Comparison of ENCODE assay signal across 1 cellular context in the genomic region with DNA sequence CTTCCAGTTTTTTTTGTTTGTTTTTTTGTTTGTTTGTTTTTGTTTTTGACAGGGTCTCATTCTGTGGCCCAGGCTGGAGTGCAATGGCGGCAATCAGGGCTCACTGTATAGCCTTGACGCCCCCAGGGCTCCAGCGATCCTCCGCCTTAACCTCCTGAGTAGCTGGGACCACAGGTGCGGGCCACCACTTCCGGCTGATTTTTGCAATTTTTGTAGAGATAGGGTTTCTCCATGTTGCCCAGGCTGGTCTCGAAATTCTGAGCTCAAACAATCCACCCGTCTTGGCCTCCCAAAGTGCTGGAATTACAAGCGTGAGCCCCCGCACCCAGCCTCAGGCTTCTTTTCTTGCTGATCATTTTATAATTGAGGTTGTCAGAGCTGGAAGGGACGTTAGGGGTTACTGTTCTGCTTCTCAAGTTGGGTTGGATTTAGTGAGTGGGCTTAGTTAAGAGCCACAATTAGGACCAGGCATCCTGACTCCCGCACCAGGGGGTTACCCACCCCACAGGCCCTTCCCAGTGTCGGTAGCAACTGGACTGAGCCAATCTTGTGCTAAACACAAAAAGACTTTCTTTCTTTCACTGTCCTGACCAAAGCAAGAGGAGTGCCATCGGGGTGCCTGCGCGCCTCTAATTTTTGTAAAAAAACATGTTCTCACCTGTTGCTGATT.
TF ChIP-seq lines count a peak whose summit lies in the region.

No MANE protein-coding gene starts in this region.

TF ChIP-seq in K562, 482 proteins besides CTCF, POLR2A, EP300 and RAD21 (continued from another document and continues in another):
- TF ChIP-seq MGA (IDR thresholded peaks at IDR 0.05), result peak; percentile 62
- TF ChIP-seq ZNF408 (CRISPR knock-in tag; IDR thresholded peaks at IDR 0.05; ENCODE audit: low read depth), result no peak
- TF ChIP-seq, protein P1, sequence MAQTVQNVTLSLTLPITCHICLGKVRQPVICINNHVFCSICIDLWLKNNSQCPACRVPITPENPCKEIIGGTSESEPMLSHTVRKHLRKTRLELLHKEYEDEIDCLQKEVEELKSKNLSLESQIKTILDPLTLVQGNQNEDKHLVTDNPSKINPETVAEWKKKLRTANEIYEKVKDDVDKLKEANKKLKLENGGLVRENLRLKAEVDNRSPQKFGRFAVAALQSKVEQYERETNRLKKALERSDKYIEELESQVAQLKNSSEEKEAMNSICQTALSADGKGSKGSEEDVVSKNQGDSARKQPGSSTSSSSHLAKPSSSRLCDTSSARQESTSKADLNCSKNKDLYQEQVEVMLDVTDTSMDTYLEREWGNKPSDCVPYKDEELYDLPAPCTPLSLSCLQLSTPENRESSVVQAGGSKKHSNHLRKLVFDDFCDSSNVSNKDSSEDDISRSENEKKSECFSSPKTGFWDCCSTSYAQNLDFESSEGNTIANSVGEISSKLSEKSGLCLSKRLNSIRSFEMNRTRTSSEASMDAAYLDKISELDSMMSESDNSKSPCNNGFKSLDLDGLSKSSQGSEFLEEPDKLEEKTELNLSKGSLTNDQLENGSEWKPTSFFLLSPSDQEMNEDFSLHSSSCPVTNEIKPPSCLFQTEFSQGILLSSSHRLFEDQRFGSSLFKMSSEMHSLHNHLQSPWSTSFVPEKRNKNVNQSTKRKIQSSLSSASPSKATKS (CRISPR knock-in tag; IDR thresholded peaks at IDR 0.05), result no peak
- no peak for TF ChIP-seq ZNF212 (CRISPR knock-in tag; IDR thresholded peaks at IDR 0.05)
- TF ChIP-seq ZNF124 (CRISPR knock-in tag; IDR thresholded peaks at IDR 0.05), result no peak
- TF ChIP-seq MTF1 (CRISPR knock-in tag; IDR thresholded peaks at IDR 0.05; ENCODE audit: borderline replicate concordance), result no peak
- TF ChIP-seq ZFP36 (IDR thresholded peaks at IDR 0.05; ENCODE audit: low read depth, low read length, partially characterized antibody), result no peak
- TF ChIP-seq SMARCE1 (IDR thresholded peaks at IDR 0.05), result 0 out of 2 replicates have a peak, but pooled peaks have one; percentile 17
- no peak for TF ChIP-seq NR2C2 (CRISPR knock-in tag; IDR thresholded peaks at IDR 0.05)
- TF ChIP-seq NR2C2 (tag; IDR thresholded peaks at IDR 0.05), result peak; percentile 62
- no peak for TF ChIP-seq FOXK1 (CRISPR knock-in tag; IDR thresholded peaks at IDR 0.05; ENCODE audit: borderline replicate concordance)
- TF ChIP-seq, protein P2, sequence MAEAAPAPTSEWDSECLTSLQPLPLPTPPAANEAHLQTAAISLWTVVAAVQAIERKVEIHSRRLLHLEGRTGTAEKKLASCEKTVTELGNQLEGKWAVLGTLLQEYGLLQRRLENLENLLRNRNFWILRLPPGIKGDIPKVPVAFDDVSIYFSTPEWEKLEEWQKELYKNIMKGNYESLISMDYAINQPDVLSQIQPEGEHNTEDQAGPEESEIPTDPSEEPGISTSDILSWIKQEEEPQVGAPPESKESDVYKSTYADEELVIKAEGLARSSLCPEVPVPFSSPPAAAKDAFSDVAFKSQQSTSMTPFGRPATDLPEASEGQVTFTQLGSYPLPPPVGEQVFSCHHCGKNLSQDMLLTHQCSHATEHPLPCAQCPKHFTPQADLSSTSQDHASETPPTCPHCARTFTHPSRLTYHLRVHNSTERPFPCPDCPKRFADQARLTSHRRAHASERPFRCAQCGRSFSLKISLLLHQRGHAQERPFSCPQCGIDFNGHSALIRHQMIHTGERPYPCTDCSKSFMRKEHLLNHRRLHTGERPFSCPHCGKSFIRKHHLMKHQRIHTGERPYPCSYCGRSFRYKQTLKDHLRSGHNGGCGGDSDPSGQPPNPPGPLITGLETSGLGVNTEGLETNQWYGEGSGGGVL (CRISPR knock-in tag; IDR thresholded peaks at IDR 0.05), result no peak
- peak; percentile 62 for TF ChIP-seq GABPA (tag; conservative IDR thresholded peaks at IDR 0.05; ENCODE audit: low read depth)
- no peak for TF ChIP-seq ESRRB (CRISPR knock-in tag; IDR thresholded peaks at IDR 0.05; ENCODE audit: borderline replicate concordance)
- no peak for TF ChIP-seq SRSF9 (IDR thresholded peaks at IDR 0.05; ENCODE audit: borderline replicate concordance, low read depth, low read length)
- no peak for TF ChIP-seq HSF4 (CRISPR knock-in tag; IDR thresholded peaks at IDR 0.05; ENCODE audit: borderline replicate concordance)
- TF ChIP-seq NFIX (CRISPR knock-in tag; IDR thresholded peaks at IDR 0.05; ENCODE audit: low read depth), result no peak
- TF ChIP-seq ADNP (tag; IDR thresholded peaks at IDR 0.05), result no peak
- TF ChIP-seq CBX2 (IDR thresholded peaks at IDR 0.05; ENCODE audit: insufficient read depth, low read length, poor library complexity, severe bottlenecking), result no peak
- TF ChIP-seq HEY1 (CRISPR knock-in tag; IDR thresholded peaks at IDR 0.05; ENCODE audit: borderline replicate concordance), result no peak
- TF ChIP-seq ZNF551 (CRISPR knock-in tag; IDR thresholded peaks at IDR 0.05), result no peak
- TF ChIP-seq ZNF121 (CRISPR knock-in tag; conservative IDR thresholded peaks at IDR 0.05), result no peak
- TF ChIP-seq ZNF140 (CRISPR knock-in tag; IDR thresholded peaks at IDR 0.05), result no peak
- no peak for TF ChIP-seq LARP7 (IDR thresholded peaks at IDR 0.05)
- TF ChIP-seq IRF1 (CRISPR knock-in tag; IDR thresholded peaks at IDR 0.05; ENCODE audit: borderline replicate concordance), result no peak
- 0 out of 2 replicates have a peak, but pooled peaks have one; percentile 30 for TF ChIP-seq CBFB (CRISPR knock-in tag; IDR thresholded peaks at IDR 0.05)
- TF ChIP-seq, protein P3, sequence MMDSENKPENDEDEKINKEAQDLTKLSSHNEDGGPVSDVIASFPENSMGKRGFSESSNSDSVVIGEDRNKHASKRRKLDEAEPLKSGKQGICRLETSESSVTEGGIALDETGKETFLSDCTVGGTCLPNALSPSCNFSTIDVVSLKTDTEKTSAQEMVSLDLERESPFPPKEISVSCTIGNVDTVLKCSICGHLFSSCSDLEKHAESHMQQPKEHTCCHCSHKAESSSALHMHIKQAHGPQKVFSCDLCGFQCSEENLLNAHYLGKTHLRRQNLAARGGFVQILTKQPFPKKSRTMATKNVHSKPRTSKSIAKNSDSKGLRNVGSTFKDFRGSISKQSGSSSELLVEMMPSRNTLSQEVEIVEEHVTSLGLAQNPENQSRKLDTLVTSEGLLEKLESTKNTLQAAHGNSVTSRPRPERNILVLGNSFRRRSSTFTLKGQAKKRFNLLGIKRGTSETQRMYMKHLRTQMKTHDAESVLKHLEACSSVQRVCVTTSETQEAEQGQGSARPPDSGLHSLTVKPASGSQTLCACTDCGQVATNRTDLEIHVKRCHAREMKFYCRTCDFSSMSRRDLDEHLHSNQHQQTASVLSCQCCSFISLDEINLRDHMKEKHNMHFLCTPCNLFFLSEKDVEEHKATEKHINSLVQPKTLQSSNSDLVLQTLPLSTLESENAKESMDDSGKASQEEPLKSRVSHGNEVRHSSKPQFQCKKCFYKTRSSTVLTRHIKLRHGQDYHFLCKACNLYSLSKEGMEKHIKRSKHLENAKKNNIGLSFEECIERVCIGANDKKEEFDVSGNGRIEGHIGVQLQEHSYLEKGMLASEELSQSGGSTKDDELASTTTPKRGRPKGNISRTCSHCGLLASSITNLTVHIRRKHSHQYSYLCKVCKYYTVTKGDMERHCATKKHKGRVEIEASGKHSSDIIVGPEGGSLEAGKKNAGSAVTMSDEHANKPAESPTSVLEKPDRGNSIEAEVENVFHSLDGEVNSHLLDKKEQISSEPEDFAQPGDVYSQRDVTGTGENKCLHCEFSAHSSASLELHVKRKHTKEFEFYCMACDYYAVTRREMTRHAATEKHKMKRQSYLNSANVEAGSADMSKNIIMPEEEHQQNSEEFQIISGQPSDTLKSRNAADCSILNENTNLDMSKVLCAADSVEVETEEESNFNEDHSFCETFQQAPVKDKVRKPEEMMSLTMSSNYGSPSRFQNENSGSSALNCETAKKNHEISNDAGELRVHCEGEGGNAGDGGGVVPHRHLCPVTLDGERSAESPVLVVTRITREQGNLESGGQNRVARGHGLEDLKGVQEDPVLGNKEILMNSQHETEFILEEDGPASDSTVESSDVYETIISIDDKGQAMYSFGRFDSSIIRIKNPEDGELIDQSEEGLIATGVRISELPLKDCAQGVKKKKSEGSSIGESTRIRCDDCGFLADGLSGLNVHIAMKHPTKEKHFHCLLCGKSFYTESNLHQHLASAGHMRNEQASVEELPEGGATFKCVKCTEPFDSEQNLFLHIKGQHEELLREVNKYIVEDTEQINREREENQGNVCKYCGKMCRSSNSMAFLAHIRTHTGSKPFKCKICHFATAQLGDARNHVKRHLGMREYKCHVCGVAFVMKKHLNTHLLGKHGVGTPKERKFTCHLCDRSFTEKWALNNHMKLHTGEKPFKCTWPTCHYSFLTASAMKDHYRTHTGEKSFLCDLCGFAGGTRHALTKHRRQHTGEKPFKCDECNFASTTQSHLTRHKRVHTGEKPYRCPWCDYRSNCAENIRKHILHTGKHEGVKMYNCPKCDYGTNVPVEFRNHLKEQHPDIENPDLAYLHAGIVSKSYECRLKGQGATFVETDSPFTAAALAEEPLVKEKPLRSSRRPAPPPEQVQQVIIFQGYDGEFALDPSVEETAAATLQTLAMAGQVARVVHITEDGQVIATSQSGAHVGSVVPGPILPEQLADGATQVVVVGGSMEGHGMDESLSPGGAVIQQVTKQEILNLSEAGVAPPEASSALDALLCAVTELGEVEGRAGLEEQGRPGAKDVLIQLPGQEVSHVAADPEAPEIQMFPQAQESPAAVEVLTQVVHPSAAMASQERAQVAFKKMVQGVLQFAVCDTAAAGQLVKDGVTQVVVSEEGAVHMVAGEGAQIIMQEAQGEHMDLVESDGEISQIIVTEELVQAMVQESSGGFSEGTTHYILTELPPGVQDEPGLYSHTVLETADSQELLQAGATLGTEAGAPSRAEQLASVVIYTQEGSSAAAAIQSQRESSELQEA (IDR thresholded peaks at IDR 0.05; ENCODE audit: low read depth), result no peak
- peak; percentile 36 for TF ChIP-seq NEUROD1 (IDR thresholded peaks at IDR 0.05; ENCODE audit: borderline replicate concordance, low read depth, low read length, partially characterized antibody)
